ENCODE assay signal across 8 cellular contexts in genomic region chr1:9201421-9202239, GRCh38. TPM values are rescaled to one million over a fixed set of nuclear protein-coding genes. Genes with fewer than 3 reads are reported as not detected.
DNase-seq lines count a peak whose midpoint lies in the region; ATAC-seq and TF ChIP-seq lines count a peak whose summit lies in the region.

No MANE protein-coding gene starts in this region.

- H3K36me3 ChIP-seq in HUES48 (ENCODE audit: control insufficient read depth, insufficient read depth, low read length) (no peaks in the 10 kb centered on the region), left lung (no peaks in the 10 kb centered on the region), thyroid gland (no peaks in the 10 kb centered on the region)

- peak; percentile 72 for DNase-seq in AG20443 (ENCODE audit: low spot score)
- peak; percentile 62 for DNase-seq in astrocyte of the spinal cord (ENCODE audit: low read depth, low spot score)
- DNase-seq in left lung = peak in 1 of 2 donors; percentile 80
- DNase-seq in thyroid gland = peak; percentile 19 to 26
- DNase-seq in COLO668 (lab: John Stamatoyannopoulos, UW; ENCODE audit: unreplicated experiment) = no peak

- no peak for TF ChIP-seq POLR2A in thyroid gland (IDR thresholded peaks at IDR 0.05)

- in situ Hi-C loops in astrocyte of the spinal cord (cut with HindIII; ENCODE audit: low sequenced_read_pairs) = no loop called here

- peak overlapping the region; percentile 44 for H3K4me3 ChIP-seq in HUES48 (ENCODE audit: low read depth, low read length)
- H3K4me3 ChIP-seq in astrocyte of the spinal cord (ENCODE audit: low read depth, low read length) = peak overlapping the region; percentile 63
- peak overlapping the region in 1 of 2 donors; percentile 1 for H3K4me3 ChIP-seq in left lung
- H3K4me3 ChIP-seq in thyroid gland (replicated peaks in 1 of 3) = peak overlapping the region in 1 of 3 donors; percentile 17

- H3K27ac ChIP-seq in HUES48 (ENCODE audit: low read depth, low read length) = no peak overlapping the region
- no peak overlapping the region for H3K27ac ChIP-seq in left lung
- no peak overlapping the region for H3K27ac ChIP-seq in thyroid gland

- H3K9ac ChIP-seq in HUES48 (ENCODE audit: low read depth, low read length) = no peak overlapping the region

- H3K4me1 ChIP-seq in HUES48 (ENCODE audit: control insufficient read depth, insufficient read depth, low read length) = peaks cover 7% of the 10 kb centered on the region; the same call in 1 of the 2 replicates
- H3K4me1 ChIP-seq in left lung = peaks cover 4 to 38% of the 10 kb centered on the region in 2 donors
- H3K4me1 ChIP-seq in thyroid gland = peaks cover 5 to 30% of the 10 kb centered on the region in 2 donors

- 1 to 2% methylated on average over 24 of the region's 24 CpGs for WGBS in thyroid gland, 2 donors

- TF ChIP-seq CTCF in astrocyte of the spinal cord (IDR thresholded peaks at IDR 0.05; ENCODE audit: low read depth, low read length) = no peak
- TF ChIP-seq CTCF in left lung (IDR thresholded peaks at IDR 0.05) = no peak
- no peak for TF ChIP-seq CTCF in thyroid gland (IDR thresholded peaks at IDR 0.05)

- H3K9me3 ChIP-seq in HUES48 (ENCODE audit: control insufficient read depth, insufficient read depth, low read length) = no peaks in the 10 kb centered on the region
- no peaks in the 10 kb centered on the region for H3K9me3 ChIP-seq in left lung
- H3K9me3 ChIP-seq in thyroid gland = no peaks in the 10 kb centered on the region

- intact Hi-C loops in left lung (cut with DNase I) (no loop called here), thyroid gland (cut with DNase I) (no loop called here)

- peak; percentile 67 for ATAC-seq in left lung
- ATAC-seq in HG03045 (IDR thresholded peaks at IDR 0.05; ENCODE audit: unreplicated experiment) = no peak
- no peak for ATAC-seq in activated CD4-positive, CD25-positive, alpha-beta regulatory T cell treated with anti-CD3 and anti-CD28 coated beads, Interleukin-2, amount 50 U/mL, for 24 hours

- H3K27me3 ChIP-seq in HUES48 (ENCODE audit: control insufficient read depth, insufficient read depth, low read length) (peaks cover 78% of the 10 kb centered on the region), left lung (peaks cover 56 to 91% of the 10 kb centered on the region in 2 donors), thyroid gland (peaks cover 27% of the 10 kb centered on the region)

RNA-seq across cellular contexts. Expression of gene H6PD, which starts 32.9 kb away (rescaled TPM):
- 10 to 100 TPM; 33.0 to 42.6 TPM for total RNA-seq in left lung
- 10 to 100 TPM; 36.3 to 64.2 (median 43.6) TPM for total RNA-seq in thyroid gland
